Comparison of ENCODE assay signal across 1 cellular context in genomic region chr9:112124156-112124555, GRCh38.
TF ChIP-seq lines count a peak whose summit lies in the region.

No MANE protein-coding gene starts in this region.

TF ChIP-seq in A549, 52 proteins besides CTCF, POLR2A, EP300 and RAD21 (continued from another document):
- TF ChIP-seq ESRRA (IDR thresholded peaks at IDR 0.05; ENCODE audit: borderline replicate concordance, low read length): no peak
TF ChIP-seq in A549: peak in this region for 0.
